In genomic region chr14:24439257-24439656, GRCh38 we compare ENCODE assay signal across 25 cellular contexts. TPM values are rescaled to one million over a fixed set of nuclear protein-coding genes. Genes with fewer than 3 reads are reported as not detected.
DNase-seq lines count a peak whose midpoint lies in the region; ATAC-seq and TF ChIP-seq lines count a peak whose summit lies in the region.
"Had no signal": no experiment of that assay in that cellular context is flagged by ENCODE, and none has a peak within 500 bp of the region (broad histone marks: within the 10 kb centered on the region; RNA-seq: fewer than 3 reads in every experiment).

No MANE protein-coding gene starts in this region.

- no peak overlapping the region for H3K4me3 Mint-ChIP-seq in T-helper 1 cell treated with Interleukin-12 subunit alpha and Interleukin-12 subunit beta and Interleukin-4 antibody, amounts not matched to agents 30 μg/mL and 1 μg/mL, for 36 hours
- peak overlapping the region; percentile 82 for H3K4me3 Mint-ChIP-seq in CD4-positive, alpha-beta T cell
- H3K4me3 Mint-ChIP-seq in activated naive CD8-positive, alpha-beta T cell treated with anti-CD3 and anti-CD28 coated beads, Interleukin-2, amount 50 U/mL, for 24 hours: no peak overlapping the region
- H3K4me3 Mint-ChIP-seq in natural killer cell treated with Interleukin-12 subunit alpha and Interleukin-12 subunit beta and Interleukin-15 and Interleukin-18, amount 100 ng/mL, for 72 hours: no peak overlapping the region
- H3K4me3 Mint-ChIP-seq: central memory CD8-positive, alpha-beta T cell had no signal

- no peak for TF ChIP-seq CTCF in CD4-positive, alpha-beta T cell (IDR thresholded peaks at IDR 0.05)
- no peak for TF ChIP-seq CTCF in OCI-LY7 (conservative IDR thresholded peaks at IDR 0.05; ENCODE audit: low read length)

- H3K27me3 ChIP-seq in CD4-positive, alpha-beta T cell (ENCODE audit: control insufficient read depth, insufficient read depth, low read length): no peaks in the 10 kb centered on the region
- no peaks in the 10 kb centered on the region for H3K27me3 ChIP-seq in trophoblast cell (ENCODE audit: insufficient read depth, low read length)
- H3K27me3 ChIP-seq: BE2C, esophagus squamous epithelium, right atrium auricular region, tibial nerve had no signal

- H3K27me3 Mint-ChIP-seq in T-helper 1 cell treated with Interleukin-12 subunit alpha and Interleukin-12 subunit beta and Interleukin-4 antibody, amounts not matched to agents 30 μg/mL and 1 μg/mL, for 36 hours (ENCODE audit: low read depth): no peaks in the 10 kb centered on the region
- H3K27me3 Mint-ChIP-seq in CD4-positive, alpha-beta T cell: no peaks in the 10 kb centered on the region
- no peaks in the 10 kb centered on the region for H3K27me3 Mint-ChIP-seq in activated naive CD8-positive, alpha-beta T cell treated with anti-CD3 and anti-CD28 coated beads, Interleukin-2, amount 50 U/mL, for 24 hours
- H3K27me3 Mint-ChIP-seq in natural killer cell treated with Interleukin-12 subunit alpha and Interleukin-12 subunit beta and Interleukin-15 and Interleukin-18, amount 100 ng/mL, for 72 hours: no peaks in the 10 kb centered on the region
- H3K27me3 Mint-ChIP-seq: central memory CD8-positive, alpha-beta T cell had no signal

- no peak overlapping the region for H2AK5ac ChIP-seq in trophoblast cell (ENCODE audit: low read length)

- H2AFZ ChIP-seq in OCI-LY7 (ENCODE audit: low read length) (no peak overlapping the region), trophoblast cell (ENCODE audit: insufficient read depth, low read length, poor library complexity) (no peak overlapping the region)
- H2AFZ ChIP-seq: GM23248 had no signal

- BruUV-seq in OCI-LY7 (replicated peaks; lab: Mats Ljungman, UMichigan): no TSS peak

- no peak overlapping the region for H3K14ac ChIP-seq in trophoblast cell (ENCODE audit: low read length)

- H3K23ac ChIP-seq in trophoblast cell (ENCODE audit: low read length): no peak overlapping the region

- H3K4me1 Mint-ChIP-seq in T-helper 1 cell treated with Interleukin-12 subunit alpha and Interleukin-12 subunit beta and Interleukin-4 antibody, amounts not matched to agents 30 μg/mL and 1 μg/mL, for 36 hours (ENCODE audit: low read depth): peaks cover 55% of the 10 kb centered on the region
- peaks cover 82% of the 10 kb centered on the region for H3K4me1 Mint-ChIP-seq in CD4-positive, alpha-beta T cell (ENCODE audit: low read depth)
- H3K4me1 Mint-ChIP-seq in activated naive CD8-positive, alpha-beta T cell treated with anti-CD3 and anti-CD28 coated beads, Interleukin-2, amount 50 U/mL, for 24 hours: peaks cover 62% of the 10 kb centered on the region
- H3K4me1 Mint-ChIP-seq in natural killer cell treated with Interleukin-12 subunit alpha and Interleukin-12 subunit beta and Interleukin-15 and Interleukin-18, amount 100 ng/mL, for 72 hours (ENCODE audit: low read depth in 2 of 2): peaks cover 46 to 53% of the 10 kb centered on the region in 2 donors

- peak overlapping the region; percentile 27 for H3K27ac Mint-ChIP-seq in T-helper 1 cell treated with Interleukin-12 subunit alpha and Interleukin-12 subunit beta and Interleukin-4 antibody, amounts not matched to agents 30 μg/mL and 1 μg/mL, for 36 hours
- peak overlapping the region; percentile 26 for H3K27ac Mint-ChIP-seq in CD4-positive, alpha-beta T cell
- H3K27ac Mint-ChIP-seq in activated naive CD8-positive, alpha-beta T cell treated with anti-CD3 and anti-CD28 coated beads, Interleukin-2, amount 50 U/mL, for 24 hours: peak overlapping the region; percentile 41
- H3K27ac Mint-ChIP-seq in natural killer cell treated with Interleukin-12 subunit alpha and Interleukin-12 subunit beta and Interleukin-15 and Interleukin-18, amount 100 ng/mL, for 72 hours: peak overlapping the region; percentile 11 to 54

- no peak for DNase-seq in T-helper 1 cell
- DNase-seq in CD4-positive, alpha-beta T cell: no peak
- no peak for DNase-seq in activated naive CD8-positive, alpha-beta T cell treated with anti-CD3 and anti-CD28 coated beads, Interleukin-2, amount 50 U/mL, for 24 hours
- no peak for DNase-seq in natural killer cell treated with Interleukin-12 subunit alpha and Interleukin-12 subunit beta and Interleukin-15 and Interleukin-18, amount 100 ng/mL, for 72 hours (ENCODE audit: low spot score)
- no peak for DNase-seq in OCI-LY7 (ENCODE audit: low spot score)
- no peak for DNase-seq in trophoblast cell
- DNase-seq: 8988T; activated CD4-positive, alpha-beta T cell treated with anti-CD3 and anti-CD28 coated beads, Interleukin-2, amount 50 U/mL, for 4 hours; activated T-cell treated with anti-CD3 and anti-CD28 coated beads, Interleukin-2, amount 50 U/mL, for 1 hour; aorta; BE2C; DMS 273 treated with DMSO at 0.1 percent for 48 hours; esophagus squamous epithelium; GM23248; Kasumi-1; NCI-H1105; NCI-H2081 treated with DMSO at 0.1 percent for 48 hours; stimulated activated CD4-positive, alpha-beta T cell treated with anti-CD3 and anti-CD28 coated beads, Interleukin-15, amount 100 ng/mL, for 24 hours had no signal

- no peak overlapping the region for H4K91ac ChIP-seq in trophoblast cell (ENCODE audit: low read depth, low read length)

- H3K4me2 ChIP-seq in OCI-LY7 (ENCODE audit: low read length) (no peak overlapping the region), trophoblast cell (ENCODE audit: low read length) (no peak overlapping the region)

- CTCF ChIA-PET in CD4-positive, alpha-beta T cell (lab: Charles Lee): interaction anchor here (1.1 kb wide), 1 partner anchor 106 kb away, joined by 3 read pairs; no protein-coding TSS in a partner anchor
- CTCF ChIA-PET in OCI-LY7 (lab: Charles Lee; ENCODE audit: unreplicated experiment): interaction anchor here (0.8 kb wide), 1 partner anchor 74 kb away, joined by 4 read pairs; no protein-coding TSS in a partner anchor

- H3K9me2 ChIP-seq in OCI-LY7 (ENCODE audit: insufficient read depth, low read length): no peaks in the 10 kb centered on the region

- no peak overlapping the region for H3K4ac ChIP-seq in trophoblast cell (ENCODE audit: low read depth, low read length)

- no peak overlapping the region for H4K12ac ChIP-seq in trophoblast cell (ENCODE audit: low read depth, low read length)

- H3K9ac ChIP-seq in trophoblast cell (ENCODE audit: low read length): no peak overlapping the region
- H3K9ac ChIP-seq: GM23248 had no signal

- no peak overlapping the region for H2BK5ac ChIP-seq in trophoblast cell (ENCODE audit: low read depth, low read length, poor library complexity)

- H3K79me2 ChIP-seq in OCI-LY7 (ENCODE audit: insufficient read depth, low read depth, low read length) (peaks cover 21% of the 10 kb centered on the region; the same call in 1 of the 2 replicates), trophoblast cell (ENCODE audit: control insufficient read depth, insufficient read depth, low read length, poor library complexity) (peaks cover 6% of the 10 kb centered on the region)

- peaks cover 9% of the 10 kb centered on the region for H3K79me1 ChIP-seq in trophoblast cell (ENCODE audit: low read length)

- no peak overlapping the region for H3K18ac ChIP-seq in trophoblast cell (ENCODE audit: low read length)

- no peaks in the 10 kb centered on the region for H4K20me1 ChIP-seq in OCI-LY7 (ENCODE audit: insufficient read depth, low read length)

- H3K9me3 Mint-ChIP-seq in T-helper 1 cell treated with Interleukin-12 subunit alpha and Interleukin-12 subunit beta and Interleukin-4 antibody, amounts not matched to agents 30 μg/mL and 1 μg/mL, for 36 hours: no peaks in the 10 kb centered on the region
- H3K9me3 Mint-ChIP-seq in CD4-positive, alpha-beta T cell: no peaks in the 10 kb centered on the region
- H3K9me3 Mint-ChIP-seq in activated naive CD8-positive, alpha-beta T cell treated with anti-CD3 and anti-CD28 coated beads, Interleukin-2, amount 50 U/mL, for 24 hours: no peaks in the 10 kb centered on the region
- no peaks in the 10 kb centered on the region for H3K9me3 Mint-ChIP-seq in natural killer cell treated with Interleukin-12 subunit alpha and Interleukin-12 subunit beta and Interleukin-15 and Interleukin-18, amount 100 ng/mL, for 72 hours
- H3K9me3 Mint-ChIP-seq: central memory CD8-positive, alpha-beta T cell had no signal

- H4K8ac ChIP-seq in trophoblast cell (ENCODE audit: low read depth, low read length): no peak overlapping the region

- no peak for ATAC-seq in CD4-positive, alpha-beta T cell (ENCODE audit: poor library complexity)
- no peak for ATAC-seq in activated naive CD8-positive, alpha-beta T cell treated with anti-CD3 and anti-CD28 coated beads, Interleukin-2, amount 50 U/mL, for 24 hours
- no peak for ATAC-seq in natural killer cell treated with Interleukin-12 subunit alpha and Interleukin-12 subunit beta and Interleukin-15 and Interleukin-18, amount 100 ng/mL, for 72 hours
- ATAC-seq in HG02571 (IDR thresholded peaks at IDR 0.05; ENCODE audit: unreplicated experiment): no peak
- ATAC-seq: left lobe of liver, mucosa of descending colon had no signal

- no peak overlapping the region for H2BK12ac ChIP-seq in trophoblast cell (ENCODE audit: low read length)

- POLR2A ChIA-PET in CD4-positive, alpha-beta T cell (lab: Charles Lee): interaction anchor here (0.7 to 4.9 kb wide), 4 partner anchors 9 to 127 kb away, joined by 3 to 116 read pairs (median 4); partner anchors contain the start of genes CBLN3 and KHNYN
- POLR2A ChIA-PET in OCI-LY7 (lab: Charles Lee): interaction anchor here (0.6 kb wide), 1 partner anchor 93 kb away, joined by 4 read pairs; no protein-coding TSS in a partner anchor

- H3K4me3 ChIP-seq in OCI-LY7 (ENCODE audit: low read depth, low read length, poor library complexity, severe bottlenecking): no peak overlapping the region
- no peak overlapping the region for H3K4me3 ChIP-seq in trophoblast cell (ENCODE audit: low read depth, low read length)
- H3K4me3 ChIP-seq: esophagus squamous epithelium, GM23248, mucosa of descending colon, right atrium auricular region, tibial nerve had no signal

- H3K9me3 ChIP-seq in CD4-positive, alpha-beta T cell (ENCODE audit: control insufficient read depth, low read length): no peaks in the 10 kb centered on the region
- H3K9me3 ChIP-seq in OCI-LY7 (ENCODE audit: low read length) (no peaks in the 10 kb centered on the region), trophoblast cell (ENCODE audit: insufficient read depth, low read depth, low read length) (no peaks in the 10 kb centered on the region)
- H3K9me3 ChIP-seq: BE2C, esophagus squamous epithelium, mucosa of descending colon, right atrium auricular region, tibial nerve had no signal

- H3K4me1 ChIP-seq in OCI-LY7 (ENCODE audit: insufficient read depth, low read length, poor library complexity, severe bottlenecking) (peaks cover 48% of the 10 kb centered on the region), trophoblast cell (ENCODE audit: control insufficient read depth in 1 of 2, insufficient read depth in 2 of 2, low read length in 2 of 2) (peaks cover 4 to 6% of the 10 kb centered on the region in 2 experiments)

- peaks cover 46% of the 10 kb centered on the region for H3K36me3 Mint-ChIP-seq in T-helper 1 cell treated with Interleukin-12 subunit alpha and Interleukin-12 subunit beta and Interleukin-4 antibody, amounts not matched to agents 30 μg/mL and 1 μg/mL, for 36 hours (ENCODE audit: low read depth)
- peaks cover 85% of the 10 kb centered on the region for H3K36me3 Mint-ChIP-seq in CD4-positive, alpha-beta T cell (ENCODE audit: low read depth)
- peaks cover 45% of the 10 kb centered on the region for H3K36me3 Mint-ChIP-seq in activated naive CD8-positive, alpha-beta T cell treated with anti-CD3 and anti-CD28 coated beads, Interleukin-2, amount 50 U/mL, for 24 hours (ENCODE audit: low read depth)
- peaks cover 18% of the 10 kb centered on the region for H3K36me3 Mint-ChIP-seq in natural killer cell treated with Interleukin-12 subunit alpha and Interleukin-12 subunit beta and Interleukin-15 and Interleukin-18, amount 100 ng/mL, for 72 hours

- intact Hi-C loops in CD4-positive, alpha-beta T cell (cut with DNase I, micrococcal nuclease): loop anchor here in 1 of 2 experiments (10.0 kb wide), 1 partner anchor 324 kb away; the partner anchor contains the start of genes DCAF11 and NRL
- intact Hi-C loops in OCI-LY7 (cut with micrococcal nuclease; ENCODE audit: unreplicated experiment): no loop called here

- no peak overlapping the region for H3K27ac ChIP-seq in CD4-positive, alpha-beta T cell (ENCODE audit: low read depth, low read length)
- no peak overlapping the region for H3K27ac ChIP-seq in OCI-LY7 (ENCODE audit: low read depth, low read length, poor library complexity, severe bottlenecking)
- no peak overlapping the region for H3K27ac ChIP-seq in trophoblast cell (ENCODE audit: low read depth, low read length)
- H3K27ac ChIP-seq: GM23248 had no signal

- no peak overlapping the region for H2BK120ac ChIP-seq in trophoblast cell (ENCODE audit: insufficient read depth, low read length, poor library complexity)

- H3K36me3 ChIP-seq in OCI-LY7 (ENCODE audit: insufficient read depth, low read length) (peaks cover 49% of the 10 kb centered on the region), trophoblast cell (ENCODE audit: control insufficient read depth in 1 of 2, insufficient read depth in 2 of 2, low read length in 2 of 2) (peaks cover 32 to 47% of the 10 kb centered on the region in 2 experiments)

- WGBS in trophoblast cell (ENCODE audit: extremely low coverage, insufficient coverage, insufficient read length): no CpG with 5 or more reads among the region's 1 CpG

RNA-seq across cellular contexts. Expression of gene SDR39U1, which starts 3.3 kb away (rescaled TPM):
- 10 to 100 TPM; 71.7 to 74.7 TPM for total RNA-seq in CD4-positive, alpha-beta T cell
- 10 to 100 TPM; 33.2 to 50.7 TPM for total RNA-seq in natural killer cell treated with Interleukin-12 subunit alpha and Interleukin-12 subunit beta and Interleukin-15 and Interleukin-18, amount 100 ng/mL, for 72 hours
- total RNA-seq in OCI-LY7 (2014; rRNA removed; shearing (Covaris generic)): 51.4 and 54.0 TPM in 2 replicates
- 101 and 103 TPM in 2 replicates for total RNA-seq in OCI-LY7 (2022)
- 25.9 and 26.1 TPM in 2 replicates for polyA plus RNA-seq in trophoblast cell (2013)

RNA-seq across cellular contexts. Expression of gene KHNYN, which starts 9.5 kb away (rescaled TPM):
- 100 to 1,000 TPM; 170 to 173 TPM for total RNA-seq in CD4-positive, alpha-beta T cell
- 10 to 100 TPM; 61.7 to 65.3 TPM for total RNA-seq in natural killer cell treated with Interleukin-12 subunit alpha and Interleukin-12 subunit beta and Interleukin-15 and Interleukin-18, amount 100 ng/mL, for 72 hours
- 50.8 and 56.1 TPM in 2 replicates for total RNA-seq in OCI-LY7 (2014; rRNA removed; shearing (Covaris generic))
- 57.5 and 66.4 TPM in 2 replicates for total RNA-seq in OCI-LY7 (2022)
- polyA plus RNA-seq in trophoblast cell (2013): 24.7 and 26.0 TPM in 2 replicates

RNA-seq across cellular contexts. Expression of gene CBLN3, which starts 9.8 kb away (rescaled TPM):
- total RNA-seq in CD4-positive, alpha-beta T cell: 1 to 10 TPM; 1.6 to 1.7 TPM
- 10 to 100 TPM in 1 of 2 donors, 1 to 10 TPM in 1; 5.3 to 10.9 TPM for total RNA-seq in natural killer cell treated with Interleukin-12 subunit alpha and Interleukin-12 subunit beta and Interleukin-15 and Interleukin-18, amount 100 ng/mL, for 72 hours
- 1.2 and 2.0 TPM in 2 replicates for total RNA-seq in OCI-LY7 (2014; rRNA removed; shearing (Covaris generic))
- total RNA-seq in OCI-LY7 (2022): 6.7 and 7.9 TPM in 2 replicates
- 0.46 and 0.67 TPM in 2 replicates for polyA plus RNA-seq in trophoblast cell (2013)

RNA-seq across cellular contexts. Expression of gene NYNRIN, which starts 40.5 kb away (rescaled TPM):
- total RNA-seq in CD4-positive, alpha-beta T cell: under 1 TPM; 0.08 to 0.25 TPM
- total RNA-seq in natural killer cell treated with Interleukin-12 subunit alpha and Interleukin-12 subunit beta and Interleukin-15 and Interleukin-18, amount 100 ng/mL, for 72 hours: under 1 TPM in 1 of 2 donors, not detected in 1; 0.11 TPM
- 0.13 TPM in 2 replicates for total RNA-seq in OCI-LY7 (2014; rRNA removed; shearing (Covaris generic))
- total RNA-seq in OCI-LY7 (2022): not detected in 2 replicates
- polyA plus RNA-seq in trophoblast cell (2013): 28.6 and 29.2 TPM in 2 replicates
